ENCODE assay signal across 1 cellular context in genomic region chr12:120903382-120903817, GRCh38.
TF ChIP-seq lines count a peak whose summit lies in the region.

No MANE protein-coding gene starts in this region.

TF ChIP-seq in HepG2, 621 proteins besides CTCF, POLR2A, EP300 and RAD21 (continued from another document and continues in another):
- TF ChIP-seq FOXK2 (IDR thresholded peaks at IDR 0.05) (no peak), ATRX (CRISPR knock-in tag; IDR thresholded peaks at IDR 0.05; ENCODE audit: borderline replicate concordance) (no peak), GABPB1 (CRISPR knock-in tag; IDR thresholded peaks at IDR 0.05) (peak; percentile 74), ZMAT5 (CRISPR knock-in tag; IDR thresholded peaks at IDR 0.05; ENCODE audit: borderline replicate concordance, low read depth) (no peak), ELF4 (CRISPR knock-in tag; IDR thresholded peaks at IDR 0.05; ENCODE audit: borderline replicate concordance) (no peak), HCFC1 (IDR thresholded peaks at IDR 0.05; ENCODE audit: low read depth, low read length) (no peak), FIP1L1 (IDR thresholded peaks at IDR 0.05; ENCODE audit: borderline replicate concordance, insufficient read depth, low read depth, low read length) (no peak), ZNF746 (CRISPR knock-in tag; IDR thresholded peaks at IDR 0.05) (no peak), SNRNP70 (IDR thresholded peaks at IDR 0.05; ENCODE audit: low read depth, low read length) (no peak), ZNF556 (CRISPR knock-in tag; IDR thresholded peaks at IDR 0.05; ENCODE audit: borderline replicate concordance) (no peak), ESRRA (CRISPR knock-in tag; IDR thresholded peaks at IDR 0.05; ENCODE audit: low read depth) (no peak), ZSCAN29 (CRISPR knock-in tag; conservative IDR thresholded peaks at IDR 0.05) (no peak), ZNF567 (CRISPR knock-in tag; IDR thresholded peaks at IDR 0.05; ENCODE audit: borderline replicate concordance) (no peak), SMARCC2 (IDR thresholded peaks at IDR 0.05) (no peak), ZNF496 (CRISPR knock-in tag; IDR thresholded peaks at IDR 0.05; ENCODE audit: insufficient replicate concordance) (no peak), HOXA7 (CRISPR knock-in tag; IDR thresholded peaks at IDR 0.05) (no peak), ZNF510 (CRISPR knock-in tag; IDR thresholded peaks at IDR 0.05; ENCODE audit: low read depth) (no peak), ZNF878 (CRISPR knock-in tag; IDR thresholded peaks at IDR 0.05) (no peak), MIXL1 (CRISPR knock-in tag; IDR thresholded peaks at IDR 0.05) (no peak), ZNF570 (CRISPR knock-in tag; IDR thresholded peaks at IDR 0.05; ENCODE audit: borderline replicate concordance) (no peak), ZNF382 (CRISPR knock-in tag; IDR thresholded peaks at IDR 0.05; ENCODE audit: borderline replicate concordance) (no peak), MXD4 (CRISPR knock-in tag; IDR thresholded peaks at IDR 0.05) (peak; percentile 66; the same call in 1 of the 2 replicates), TOE1 (CRISPR knock-in tag; IDR thresholded peaks at IDR 0.05) (no peak), ZNF232 (CRISPR knock-in tag; IDR thresholded peaks at IDR 0.05; ENCODE audit: borderline replicate concordance) (no peak), REPIN1 (CRISPR knock-in tag; IDR thresholded peaks at IDR 0.05; ENCODE audit: borderline replicate concordance, low read depth) (no peak), PHB2 (IDR thresholded peaks at IDR 0.05; ENCODE audit: partially characterized antibody) (no peak), SIX4 (CRISPR knock-in tag; IDR thresholded peaks at IDR 0.05) (no peak), CENPX (CRISPR knock-in tag; IDR thresholded peaks at IDR 0.05) (no peak), ZNF501 (CRISPR knock-in tag; IDR thresholded peaks at IDR 0.05) (no peak), JUN (CRISPR knock-in tag; IDR thresholded peaks at IDR 0.05) (no peak), ZSCAN31 (CRISPR knock-in tag; IDR thresholded peaks at IDR 0.05; ENCODE audit: low read depth) (no peak), ZFP36L2 (CRISPR knock-in tag; IDR thresholded peaks at IDR 0.05) (no peak), ZNF230 (CRISPR knock-in tag; IDR thresholded peaks at IDR 0.05) (no peak), CREM (IDR thresholded peaks at IDR 0.05) (no peak), CREM (CRISPR knock-in tag; IDR thresholded peaks at IDR 0.05) (no peak), DRAP1 (CRISPR knock-in tag; IDR thresholded peaks at IDR 0.05) (0 out of 2 replicates have a peak, but pooled peaks have one; percentile 20), ZNF30 (CRISPR knock-in tag; IDR thresholded peaks at IDR 0.05) (no peak), PRMT3 (CRISPR knock-in tag; IDR thresholded peaks at IDR 0.05; ENCODE audit: borderline replicate concordance, low read depth) (no peak), MEIS1 (CRISPR knock-in tag; IDR thresholded peaks at IDR 0.05; ENCODE audit: borderline replicate concordance) (no peak), ZFAT (CRISPR knock-in tag; conservative IDR thresholded peaks at IDR 0.05) (no peak), ZNF574 (CRISPR knock-in tag; IDR thresholded peaks at IDR 0.05) (no peak; the same call in 1 of the 2 replicates), TBP (CRISPR knock-in tag; IDR thresholded peaks at IDR 0.05) (no peak), ZHX2 (IDR thresholded peaks at IDR 0.05; ENCODE audit: low read depth) (no peak), ZHX2 (CRISPR knock-in tag; IDR thresholded peaks at IDR 0.05; ENCODE audit: borderline replicate concordance) (no peak)
- TF ChIP-seq, protein P1, sequence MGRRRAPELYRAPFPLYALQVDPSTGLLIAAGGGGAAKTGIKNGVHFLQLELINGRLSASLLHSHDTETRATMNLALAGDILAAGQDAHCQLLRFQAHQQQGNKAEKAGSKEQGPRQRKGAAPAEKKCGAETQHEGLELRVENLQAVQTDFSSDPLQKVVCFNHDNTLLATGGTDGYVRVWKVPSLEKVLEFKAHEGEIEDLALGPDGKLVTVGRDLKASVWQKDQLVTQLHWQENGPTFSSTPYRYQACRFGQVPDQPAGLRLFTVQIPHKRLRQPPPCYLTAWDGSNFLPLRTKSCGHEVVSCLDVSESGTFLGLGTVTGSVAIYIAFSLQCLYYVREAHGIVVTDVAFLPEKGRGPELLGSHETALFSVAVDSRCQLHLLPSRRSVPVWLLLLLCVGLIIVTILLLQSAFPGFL (CRISPR knock-in tag; IDR thresholded peaks at IDR 0.05) = no peak
- TF ChIP-seq, protein P2, sequence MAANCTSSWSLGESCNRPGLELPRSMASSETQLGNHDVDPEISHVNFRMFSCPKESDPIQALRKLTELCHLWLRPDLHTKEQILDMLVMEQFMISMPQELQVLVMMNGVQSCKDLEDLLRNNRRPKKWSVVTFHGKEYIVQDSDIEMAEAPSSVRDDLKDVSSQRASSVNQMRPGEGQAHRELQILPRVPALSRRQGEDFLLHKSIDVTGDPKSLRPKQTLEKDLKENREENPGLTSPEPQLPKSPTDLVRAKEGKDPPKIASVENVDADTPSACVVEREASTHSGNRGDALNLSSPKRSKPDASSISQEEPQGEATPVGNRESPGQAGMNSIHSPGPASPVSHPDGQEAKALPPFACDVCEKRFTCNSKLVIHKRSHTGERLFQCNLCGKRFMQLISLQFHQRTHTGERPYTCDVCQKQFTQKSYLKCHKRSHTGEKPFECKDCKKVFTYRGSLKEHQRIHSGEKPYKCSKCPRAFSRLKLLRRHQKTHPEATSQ (CRISPR knock-in tag; IDR thresholded peaks at IDR 0.05; ENCODE audit: borderline replicate concordance) = no peak
- TF ChIP-seq, protein P3, sequence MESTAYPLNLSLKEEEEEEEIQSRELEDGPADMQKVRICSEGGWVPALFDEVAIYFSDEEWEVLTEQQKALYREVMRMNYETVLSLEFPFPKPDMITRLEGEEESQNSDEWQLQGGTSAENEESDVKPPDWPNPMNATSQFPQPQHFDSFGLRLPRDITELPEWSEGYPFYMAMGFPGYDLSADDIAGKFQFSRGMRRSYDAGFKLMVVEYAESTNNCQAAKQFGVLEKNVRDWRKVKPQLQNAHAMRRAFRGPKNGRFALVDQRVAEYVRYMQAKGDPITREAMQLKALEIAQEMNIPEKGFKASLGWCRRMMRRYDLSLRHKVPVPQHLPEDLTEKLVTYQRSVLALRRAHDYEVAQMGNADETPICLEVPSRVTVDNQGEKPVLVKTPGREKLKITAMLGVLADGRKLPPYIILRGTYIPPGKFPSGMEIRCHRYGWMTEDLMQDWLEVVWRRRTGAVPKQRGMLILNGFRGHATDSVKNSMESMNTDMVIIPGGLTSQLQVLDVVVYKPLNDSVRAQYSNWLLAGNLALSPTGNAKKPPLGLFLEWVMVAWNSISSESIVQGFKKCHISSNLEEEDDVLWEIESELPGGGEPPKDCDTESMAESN (CRISPR knock-in tag; conservative IDR thresholded peaks at IDR 0.05) = no peak; the same call in 1 of the 2 replicates
- TF ChIP-seq, protein P4, sequence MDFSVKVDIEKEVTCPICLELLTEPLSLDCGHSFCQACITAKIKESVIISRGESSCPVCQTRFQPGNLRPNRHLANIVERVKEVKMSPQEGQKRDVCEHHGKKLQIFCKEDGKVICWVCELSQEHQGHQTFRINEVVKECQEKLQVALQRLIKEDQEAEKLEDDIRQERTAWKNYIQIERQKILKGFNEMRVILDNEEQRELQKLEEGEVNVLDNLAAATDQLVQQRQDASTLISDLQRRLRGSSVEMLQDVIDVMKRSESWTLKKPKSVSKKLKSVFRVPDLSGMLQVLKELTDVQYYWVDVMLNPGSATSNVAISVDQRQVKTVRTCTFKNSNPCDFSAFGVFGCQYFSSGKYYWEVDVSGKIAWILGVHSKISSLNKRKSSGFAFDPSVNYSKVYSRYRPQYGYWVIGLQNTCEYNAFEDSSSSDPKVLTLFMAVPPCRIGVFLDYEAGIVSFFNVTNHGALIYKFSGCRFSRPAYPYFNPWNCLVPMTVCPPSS (IDR thresholded peaks at IDR 0.05) = no peak
- TF ChIP-seq, protein P5, sequence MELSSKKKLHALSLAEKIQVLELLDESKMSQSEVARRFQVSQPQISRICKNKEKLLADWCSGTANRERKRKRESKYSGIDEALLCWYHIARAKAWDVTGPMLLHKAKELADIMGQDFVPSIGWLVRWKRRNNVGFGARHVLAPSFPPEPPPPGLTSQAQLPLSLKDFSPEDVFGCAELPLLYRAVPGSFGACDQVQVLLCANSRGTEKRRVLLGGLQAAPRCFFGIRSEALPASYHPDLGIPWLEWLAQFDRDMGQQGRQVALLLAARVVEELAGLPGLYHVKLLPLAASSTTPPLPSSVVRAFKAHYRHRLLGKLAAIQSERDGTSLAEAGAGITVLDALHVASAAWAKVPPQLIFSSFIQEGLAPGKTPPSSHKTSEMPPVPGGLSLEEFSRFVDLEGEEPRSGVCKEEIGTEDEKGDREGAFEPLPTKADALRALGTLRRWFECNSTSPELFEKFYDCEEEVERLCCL (CRISPR knock-in tag; IDR thresholded peaks at IDR 0.05; ENCODE audit: borderline replicate concordance) = no peak
- TF ChIP-seq, protein P6, sequence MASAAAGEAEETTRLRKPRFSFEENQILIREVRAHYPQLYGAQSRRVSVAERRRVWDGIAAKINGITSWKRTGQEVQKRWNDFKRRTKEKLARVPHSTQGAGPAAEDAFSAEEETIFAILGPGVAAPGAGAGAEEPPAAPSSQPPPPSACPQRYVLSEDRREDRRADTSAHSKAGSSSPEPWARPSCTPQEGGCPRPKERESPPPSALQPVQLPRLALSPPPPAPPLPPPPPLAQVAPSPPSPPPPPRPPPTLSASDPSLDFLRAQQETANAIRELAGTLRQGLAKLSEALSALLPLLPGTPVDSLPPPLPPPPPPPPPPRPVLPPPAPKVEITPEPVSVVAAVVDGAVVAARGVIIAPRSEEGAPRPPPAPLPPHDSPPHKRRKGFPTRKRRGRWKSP (CRISPR knock-in tag; IDR thresholded peaks at IDR 0.05) = no peak
- TF ChIP-seq, protein P7, sequence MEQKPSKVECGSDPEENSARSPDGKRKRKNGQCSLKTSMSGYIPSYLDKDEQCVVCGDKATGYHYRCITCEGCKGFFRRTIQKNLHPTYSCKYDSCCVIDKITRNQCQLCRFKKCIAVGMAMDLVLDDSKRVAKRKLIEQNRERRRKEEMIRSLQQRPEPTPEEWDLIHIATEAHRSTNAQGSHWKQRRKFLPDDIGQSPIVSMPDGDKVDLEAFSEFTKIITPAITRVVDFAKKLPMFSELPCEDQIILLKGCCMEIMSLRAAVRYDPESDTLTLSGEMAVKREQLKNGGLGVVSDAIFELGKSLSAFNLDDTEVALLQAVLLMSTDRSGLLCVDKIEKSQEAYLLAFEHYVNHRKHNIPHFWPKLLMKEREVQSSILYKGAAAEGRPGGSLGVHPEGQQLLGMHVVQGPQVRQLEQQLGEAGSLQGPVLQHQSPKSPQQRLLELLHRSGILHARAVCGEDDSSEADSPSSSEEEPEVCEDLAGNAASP (CRISPR knock-in tag; IDR thresholded peaks at IDR 0.05; ENCODE audit: borderline replicate concordance) = no peak
